1 cellular context compared by ENCODE assay signal in the genomic region with DNA sequence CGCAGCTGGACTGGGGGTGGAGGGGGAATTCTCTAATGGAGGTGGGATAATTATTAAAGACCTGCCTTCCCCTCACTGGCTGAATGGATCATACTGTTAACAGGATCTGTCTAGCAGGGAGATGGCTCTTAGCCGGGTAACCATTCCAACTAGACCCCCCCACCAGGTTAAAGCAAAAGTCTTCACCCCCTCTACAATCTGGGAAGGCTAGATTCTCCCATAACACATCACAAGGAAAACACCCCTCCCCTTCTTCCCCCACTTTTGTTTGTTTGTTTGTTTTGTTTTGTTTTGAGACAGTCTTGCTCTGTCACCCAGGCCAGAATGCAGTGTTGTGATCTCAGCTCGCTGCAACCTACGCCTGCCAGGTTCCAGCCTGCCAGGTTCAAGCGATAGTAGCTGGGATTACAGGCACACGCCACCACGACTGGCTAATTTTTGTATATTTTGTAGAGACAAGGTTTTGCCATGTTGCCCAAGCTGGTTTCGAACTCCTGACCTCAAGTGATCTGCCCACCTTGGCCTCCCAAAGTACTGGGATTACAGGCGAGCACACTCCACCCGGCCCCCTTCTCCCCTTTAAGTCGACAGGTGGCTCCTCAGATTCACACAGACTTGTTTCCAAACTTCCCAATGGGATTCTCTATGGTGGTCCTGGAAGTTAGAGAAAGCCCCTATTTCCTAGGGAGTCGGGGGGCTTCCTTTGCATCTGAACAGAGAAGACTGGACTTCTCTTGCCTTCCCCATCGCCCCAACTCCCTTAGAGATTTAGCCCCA.
A peak's percentile ranks its signal among the peaks of the same experiment; 100 is the strongest.
TF ChIP-seq lines count a peak whose summit lies in the region.

No MANE protein-coding gene starts in this region.

TF ChIP-seq in GM12878, 131 proteins besides CTCF, POLR2A, EP300 and RAD21:
- TF ChIP-seq, protein P1, sequence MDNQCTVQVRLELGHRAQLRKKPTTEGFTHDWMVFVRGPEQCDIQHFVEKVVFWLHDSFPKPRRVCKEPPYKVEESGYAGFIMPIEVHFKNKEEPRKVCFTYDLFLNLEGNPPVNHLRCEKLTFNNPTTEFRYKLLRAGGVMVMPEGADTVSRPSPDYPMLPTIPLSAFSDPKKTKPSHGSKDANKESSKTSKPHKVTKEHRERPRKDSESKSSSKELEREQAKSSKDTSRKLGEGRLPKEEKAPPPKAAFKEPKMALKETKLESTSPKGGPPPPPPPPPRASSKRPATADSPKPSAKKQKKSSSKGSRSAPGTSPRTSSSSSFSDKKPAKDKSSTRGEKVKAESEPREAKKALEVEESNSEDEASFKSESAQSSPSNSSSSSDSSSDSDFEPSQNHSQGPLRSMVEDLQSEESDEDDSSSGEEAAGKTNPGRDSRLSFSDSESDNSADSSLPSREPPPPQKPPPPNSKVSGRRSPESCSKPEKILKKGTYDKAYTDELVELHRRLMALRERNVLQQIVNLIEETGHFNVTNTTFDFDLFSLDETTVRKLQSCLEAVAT (IDR thresholded peaks at IDR 0.05) = peak; percentile 98
- TF ChIP-seq, protein P2, sequence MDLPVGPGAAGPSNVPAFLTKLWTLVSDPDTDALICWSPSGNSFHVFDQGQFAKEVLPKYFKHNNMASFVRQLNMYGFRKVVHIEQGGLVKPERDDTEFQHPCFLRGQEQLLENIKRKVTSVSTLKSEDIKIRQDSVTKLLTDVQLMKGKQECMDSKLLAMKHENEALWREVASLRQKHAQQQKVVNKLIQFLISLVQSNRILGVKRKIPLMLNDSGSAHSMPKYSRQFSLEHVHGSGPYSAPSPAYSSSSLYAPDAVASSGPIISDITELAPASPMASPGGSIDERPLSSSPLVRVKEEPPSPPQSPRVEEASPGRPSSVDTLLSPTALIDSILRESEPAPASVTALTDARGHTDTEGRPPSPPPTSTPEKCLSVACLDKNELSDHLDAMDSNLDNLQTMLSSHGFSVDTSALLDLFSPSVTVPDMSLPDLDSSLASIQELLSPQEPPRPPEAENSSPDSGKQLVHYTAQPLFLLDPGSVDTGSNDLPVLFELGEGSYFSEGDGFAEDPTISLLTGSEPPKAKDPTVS (IDR thresholded peaks at IDR 0.05; ENCODE audit: low read depth, low read length) = no peak
- no peak for TF ChIP-seq GATAD2B (conservative IDR thresholded peaks at IDR 0.05; ENCODE audit: low read depth)
